In genomic region chr19:12064266-12065099, GRCh38 we compare ENCODE assay signal across 1 cellular context.
A peak's percentile ranks its signal among the peaks of the same experiment; 100 is the strongest.
TF ChIP-seq lines count a peak whose summit lies in the region.

TSS of gene ZNF844 (plus strand) at chr19:12064731. CDS start at chr19:12064874, 143 bp downstream.

TF ChIP-seq in HepG2, 621 proteins besides CTCF, POLR2A, EP300 and RAD21 (continued from another document and continues in another):
- no peak for TF ChIP-seq AHDC1 (CRISPR knock-in tag; IDR thresholded peaks at IDR 0.05; ENCODE audit: borderline replicate concordance)
- no peak for TF ChIP-seq PAWR (CRISPR knock-in tag; IDR thresholded peaks at IDR 0.05; ENCODE audit: borderline replicate concordance)
- TF ChIP-seq ZKSCAN5 (CRISPR knock-in tag; IDR thresholded peaks at IDR 0.05), result no peak
- TF ChIP-seq ARNTL (CRISPR knock-in tag; IDR thresholded peaks at IDR 0.05), result 0 out of 2 replicates have a peak, but pooled peaks have one; percentile 40
- TF ChIP-seq DBP (CRISPR knock-in tag; IDR thresholded peaks at IDR 0.05; ENCODE audit: not compliant biosample characterization), result no peak
- no peak for TF ChIP-seq TOE1 (CRISPR knock-in tag; IDR thresholded peaks at IDR 0.05)
- no peak for TF ChIP-seq MYPOP (CRISPR knock-in tag; IDR thresholded peaks at IDR 0.05)
- TF ChIP-seq MBNL3 (CRISPR knock-in tag; conservative IDR thresholded peaks at IDR 0.05), result no peak
- TF ChIP-seq TBX3 (IDR thresholded peaks at IDR 0.05; ENCODE audit: borderline replicate concordance), result no peak
- TF ChIP-seq ZNF780A (CRISPR knock-in tag; IDR thresholded peaks at IDR 0.05), result no peak
- TF ChIP-seq HIVEP1 (CRISPR knock-in tag; IDR thresholded peaks at IDR 0.05), result no peak
- TF ChIP-seq IKZF5 (CRISPR knock-in tag; IDR thresholded peaks at IDR 0.05), result no peak
- no peak for TF ChIP-seq PREB (CRISPR knock-in tag; IDR thresholded peaks at IDR 0.05)
- no peak for TF ChIP-seq ZNF263 (CRISPR knock-in tag; IDR thresholded peaks at IDR 0.05)
- TF ChIP-seq CREB3 (CRISPR knock-in tag; IDR thresholded peaks at IDR 0.05), result no peak
- no peak for TF ChIP-seq CEBPZ (IDR thresholded peaks at IDR 0.05; ENCODE audit: low read length)
- TF ChIP-seq SOX6 (IDR thresholded peaks at IDR 0.05), result no peak
- no peak for TF ChIP-seq SOX6 (CRISPR knock-in tag; IDR thresholded peaks at IDR 0.05)
- no peak for TF ChIP-seq NFE2L2 (IDR thresholded peaks at IDR 0.05; ENCODE audit: low read length)
- TF ChIP-seq ZBTB44 (CRISPR knock-in tag; IDR thresholded peaks at IDR 0.05), result no peak
- no peak for TF ChIP-seq HINFP (CRISPR knock-in tag; IDR thresholded peaks at IDR 0.05; ENCODE audit: low read depth)
- no peak for TF ChIP-seq TRAFD1 (CRISPR knock-in tag; IDR thresholded peaks at IDR 0.05; ENCODE audit: borderline replicate concordance)
- no peak for TF ChIP-seq ZNF660 (CRISPR knock-in tag; IDR thresholded peaks at IDR 0.05; ENCODE audit: borderline replicate concordance, low read depth)
